1 cellular context compared by ENCODE assay signal in genomic region chr1:28258628-28259251, GRCh38.
A peak's percentile ranks its signal among the peaks of the same experiment; 100 is the strongest.
TF ChIP-seq lines count a peak whose summit lies in the region.

No MANE protein-coding gene starts in this region.

TF ChIP-seq in HEK293, 187 proteins besides CTCF, POLR2A, EP300 and RAD21 (continued from another document and continues in another):
- TF ChIP-seq ZNF692 (tag by site-specific recombination; IDR thresholded peaks at IDR 0.05) = no peak
- TF ChIP-seq, protein P1, sequence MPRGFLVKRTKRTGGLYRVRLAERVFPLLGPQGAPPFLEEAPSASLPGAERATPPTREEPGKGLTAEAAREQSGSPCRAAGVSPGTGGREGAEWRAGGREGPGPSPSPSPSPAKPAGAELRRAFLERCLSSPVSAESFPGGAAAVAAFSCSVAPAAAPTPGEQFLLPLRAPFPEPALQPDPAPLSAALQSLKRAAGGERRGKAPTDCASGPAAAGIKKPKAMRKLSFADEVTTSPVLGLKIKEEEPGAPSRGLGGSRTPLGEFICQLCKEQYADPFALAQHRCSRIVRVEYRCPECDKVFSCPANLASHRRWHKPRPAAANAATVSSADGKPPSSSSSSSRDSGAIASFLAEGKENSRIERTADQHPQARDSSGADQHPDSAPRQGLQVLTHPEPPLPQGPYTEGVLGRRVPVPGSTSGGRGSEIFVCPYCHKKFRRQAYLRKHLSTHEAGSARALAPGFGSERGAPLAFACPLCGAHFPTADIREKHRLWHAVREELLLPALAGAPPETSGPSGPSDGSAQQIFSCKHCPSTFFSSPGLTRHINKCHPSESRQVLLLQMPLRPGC (tag by site-specific recombination; IDR thresholded peaks at IDR 0.05) = no peak
- no peak for TF ChIP-seq ZNF10 (tag by site-specific recombination; IDR thresholded peaks at IDR 0.05)
- TF ChIP-seq ZNF664 (tag by site-specific recombination; IDR thresholded peaks at IDR 0.05) = no peak
- TF ChIP-seq PRDM1 (tag by site-specific recombination; IDR thresholded peaks at IDR 0.05) = peak; percentile 89
- TF ChIP-seq ZNF354C (tag by site-specific recombination; IDR thresholded peaks at IDR 0.05; ENCODE audit: borderline replicate concordance, low read depth) = no peak
- TF ChIP-seq, protein P2, sequence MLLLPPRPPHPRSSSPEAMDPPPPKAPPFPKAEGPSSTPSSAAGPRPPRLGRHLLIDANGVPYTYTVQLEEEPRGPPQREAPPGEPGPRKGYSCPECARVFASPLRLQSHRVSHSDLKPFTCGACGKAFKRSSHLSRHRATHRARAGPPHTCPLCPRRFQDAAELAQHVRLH (tag by site-specific recombination; IDR thresholded peaks at IDR 0.05) = no peak
- TF ChIP-seq PRDM10 (tag by site-specific recombination; IDR thresholded peaks at IDR 0.05) = peak; percentile 90
- TF ChIP-seq ZFP69B (tag by site-specific recombination; IDR thresholded peaks at IDR 0.05) = 0 out of 2 replicates have a peak, but pooled peaks have one; percentile 5
- no peak for TF ChIP-seq ELK4 (IDR thresholded peaks at IDR 0.05; ENCODE audit: borderline replicate concordance, low read depth, low read length)
- TF ChIP-seq ZNF585B (tag by site-specific recombination; IDR thresholded peaks at IDR 0.05) = no peak
- TF ChIP-seq ZNF18 (tag by site-specific recombination; IDR thresholded peaks at IDR 0.05) = no peak
- no peak; the same call in 1 of the 2 replicates for TF ChIP-seq ZNF561 (tag by site-specific recombination; IDR thresholded peaks at IDR 0.05; ENCODE audit: borderline replicate concordance)
- peak; percentile 94 for TF ChIP-seq ZBTB48 (tag by site-specific recombination; IDR thresholded peaks at IDR 0.05)
- no peak for TF ChIP-seq ZNF341 (tag by site-specific recombination; IDR thresholded peaks at IDR 0.05; ENCODE audit: low read depth)
- no peak for TF ChIP-seq ZNF785 (tag by site-specific recombination; IDR thresholded peaks at IDR 0.05)
- no peak for TF ChIP-seq GFI1B (tag by site-specific recombination; IDR thresholded peaks at IDR 0.05)
- no peak for TF ChIP-seq ZNF394 (tag by site-specific recombination; IDR thresholded peaks at IDR 0.05; ENCODE audit: borderline replicate concordance)
- TF ChIP-seq ZBTB20 (tag by site-specific recombination; IDR thresholded peaks at IDR 0.05) = peak; percentile 47; the same call in 1 of the 2 replicates
- TF ChIP-seq ZNF677 (tag by site-specific recombination; IDR thresholded peaks at IDR 0.05) = no peak
- TF ChIP-seq ZBTB17 (tag by site-specific recombination; IDR thresholded peaks at IDR 0.05) = peak; percentile 97
- TF ChIP-seq ZFP3 (tag by site-specific recombination; IDR thresholded peaks at IDR 0.05; ENCODE audit: low read depth) = no peak
- TF ChIP-seq KLF1 (tag by site-specific recombination; IDR thresholded peaks at IDR 0.05) = no peak
- TF ChIP-seq ZNF416 (tag by site-specific recombination; IDR thresholded peaks at IDR 0.05) = no peak
- no peak for TF ChIP-seq ZNF837 (tag by site-specific recombination; IDR thresholded peaks at IDR 0.05)
- 0 out of 2 replicates have a peak, but pooled peaks have one; percentile 10 for TF ChIP-seq ZNF157 (tag by site-specific recombination; IDR thresholded peaks at IDR 0.05)
- TF ChIP-seq ZNF223 (tag by site-specific recombination; IDR thresholded peaks at IDR 0.05) = no peak
- no peak for TF ChIP-seq ZNF521 (tag by site-specific recombination; IDR thresholded peaks at IDR 0.05)
- TF ChIP-seq ZNF639 (tag by site-specific recombination; IDR thresholded peaks at IDR 0.05) = no peak
- no peak for TF ChIP-seq ZSCAN16 (tag by site-specific recombination; IDR thresholded peaks at IDR 0.05)
- TF ChIP-seq ZBTB7A (tag by site-specific recombination; IDR thresholded peaks at IDR 0.05; ENCODE audit: low read depth) = no peak
- TF ChIP-seq ZNF501 (tag by site-specific recombination; IDR thresholded peaks at IDR 0.05) = no peak
- no peak for TF ChIP-seq ZNF621 (tag by site-specific recombination; IDR thresholded peaks at IDR 0.05)
- TF ChIP-seq IKZF3 (tag by site-specific recombination; IDR thresholded peaks at IDR 0.05) = 0 out of 2 replicates have a peak, but pooled peaks have one; percentile 29
- TF ChIP-seq ZNF292 (tag by site-specific recombination; IDR thresholded peaks at IDR 0.05; ENCODE audit: borderline replicate concordance, low read depth) = no peak
- no peak for TF ChIP-seq ZNF654 (tag by site-specific recombination; IDR thresholded peaks at IDR 0.05; ENCODE audit: low read depth)
- TF ChIP-seq ZNF37A (tag by site-specific recombination; IDR thresholded peaks at IDR 0.05) = no peak
- TF ChIP-seq ZNF791 (tag by site-specific recombination; IDR thresholded peaks at IDR 0.05) = no peak
- TF ChIP-seq ZNF398 (tag by site-specific recombination; IDR thresholded peaks at IDR 0.05) = peak; percentile 54
- no peak for TF ChIP-seq ZNF76 (tag by site-specific recombination; IDR thresholded peaks at IDR 0.05; ENCODE audit: borderline replicate concordance, low read depth)
- no peak for TF ChIP-seq FEZF1 (tag by site-specific recombination; IDR thresholded peaks at IDR 0.05)
- peak; percentile 73; the same call in 1 of the 2 replicates for TF ChIP-seq ZBTB10 (tag by site-specific recombination; IDR thresholded peaks at IDR 0.05)
- TF ChIP-seq ZNF114 (tag by site-specific recombination; IDR thresholded peaks at IDR 0.05) = no peak
- no peak for TF ChIP-seq ZNF473 (tag by site-specific recombination; IDR thresholded peaks at IDR 0.05)
- peak; percentile 90 for TF ChIP-seq ZFHX2 (tag by site-specific recombination; conservative IDR thresholded peaks at IDR 0.05)
- peak; percentile 63 for TF ChIP-seq PATZ1 (tag by site-specific recombination; IDR thresholded peaks at IDR 0.05)
- TF ChIP-seq ZBTB1 (tag by site-specific recombination; IDR thresholded peaks at IDR 0.05) = no peak
- no peak; the same call in 1 of the 2 replicates for TF ChIP-seq ZNF121 (tag by site-specific recombination; IDR thresholded peaks at IDR 0.05)
- no peak for TF ChIP-seq ZNF16 (tag by site-specific recombination; IDR thresholded peaks at IDR 0.05; ENCODE audit: low read depth)
- no peak for TF ChIP-seq SP2 (tag by site-specific recombination; IDR thresholded peaks at IDR 0.05)
